In the genomic region with DNA sequence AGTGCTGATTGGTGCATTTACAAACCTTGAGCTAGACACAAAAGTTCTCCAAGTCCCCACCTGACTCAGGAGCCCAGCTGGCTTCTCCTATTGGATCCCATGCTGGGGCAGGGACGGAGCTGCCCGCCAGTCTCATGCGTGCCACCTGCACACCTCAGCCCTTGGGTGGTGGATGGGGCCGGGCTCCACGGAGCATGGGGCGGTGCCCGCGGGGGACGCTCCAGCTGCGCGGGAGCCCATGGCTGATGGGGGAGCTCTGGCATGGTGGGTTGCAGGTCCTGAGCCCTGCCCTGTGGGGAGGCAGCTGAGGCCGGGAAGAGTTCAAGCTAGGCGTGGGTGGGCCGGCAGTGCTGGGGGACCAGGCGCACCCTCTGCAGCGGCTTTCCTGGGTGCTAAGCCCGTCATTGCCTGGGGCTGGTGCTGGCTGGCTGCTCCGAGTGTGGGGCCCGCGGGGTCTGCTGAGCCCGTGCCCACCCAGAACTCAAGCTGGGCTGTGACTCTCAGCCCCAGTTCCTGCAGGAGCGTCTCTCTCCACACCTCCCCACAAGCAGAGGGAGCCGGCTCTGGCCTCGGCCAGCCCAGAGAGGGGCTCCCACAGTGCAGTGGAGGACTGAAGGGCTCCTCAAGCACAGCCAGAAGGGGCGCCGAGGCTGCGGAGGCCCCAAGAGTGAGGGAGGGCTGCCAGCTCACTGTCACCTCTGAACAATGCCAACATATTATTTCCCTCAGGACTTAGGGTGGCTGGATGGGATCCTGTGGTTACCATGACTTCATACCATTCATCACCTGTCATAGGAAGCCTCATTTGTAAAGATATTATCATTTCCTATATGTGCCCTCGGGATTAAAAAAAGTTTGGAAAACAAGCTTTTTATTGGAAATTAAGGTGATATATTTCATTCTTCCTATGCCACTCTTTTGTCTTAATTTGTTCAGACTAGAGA, we compare ENCODE assay signal across 16 cellular contexts.
DNase-seq lines count a peak whose midpoint lies in the region; ATAC-seq and TF ChIP-seq lines count a peak whose summit lies in the region.
"Had no signal": no experiment of that assay in that cellular context is flagged by ENCODE, and none has a peak within 500 bp of the region (broad histone marks: within the 10 kb centered on the region; RNA-seq: fewer than 3 reads in every experiment).

No MANE protein-coding gene starts in this region.

- H3K36me3 Mint-ChIP-seq in chondrocyte (ENCODE audit: low read depth), result no peaks in the 10 kb centered on the region
- H3K36me3 Mint-ChIP-seq: CD4-positive, CD25-positive, alpha-beta regulatory T cell; CD8-positive, alpha-beta memory T cell had no signal

- no peaks in the 10 kb centered on the region for H3K27me3 ChIP-seq in upper lobe of right lung
- no peaks in the 10 kb centered on the region for H3K27me3 ChIP-seq in PC-9 (ENCODE audit: insufficient read depth, low read depth)
- H3K27me3 ChIP-seq: BE2C had no signal

- no peaks in the 10 kb centered on the region for H3K4me1 Mint-ChIP-seq in stimulated activated naive CD8-positive, alpha-beta T cell treated with anti-CD3 and anti-CD28 coated beads, Interleukin-15, amount 100 ng/mL, for 72 hours
- H3K4me1 Mint-ChIP-seq in chondrocyte (ENCODE audit: low read depth), result no peaks in the 10 kb centered on the region
- H3K4me1 Mint-ChIP-seq: CD4-positive, CD25-positive, alpha-beta regulatory T cell; CD8-positive, alpha-beta memory T cell had no signal

- H3K9me3 ChIP-seq in upper lobe of right lung (no peaks in the 10 kb centered on the region), PC-9 (ENCODE audit: insufficient read depth, low read depth) (no peaks in the 10 kb centered on the region)

- POLR2A ChIA-PET in PC-9 (lab: Charles Lee; ENCODE audit: unreplicated experiment), result no interaction called here

- H3K9me3 Mint-ChIP-seq in stimulated activated naive CD8-positive, alpha-beta T cell treated with anti-CD3 and anti-CD28 coated beads, Interleukin-15, amount 100 ng/mL, for 72 hours, result no peaks in the 10 kb centered on the region
- H3K9me3 Mint-ChIP-seq in chondrocyte (ENCODE audit: low read depth), result peaks cover 4% of the 10 kb centered on the region

- CTCF ChIA-PET in PC-9 (lab: Charles Lee), result no interaction called here

- no peaks in the 10 kb centered on the region for H3K9me2 ChIP-seq in PC-9 (ENCODE audit: insufficient read depth)

- no peak overlapping the region for H3K4me2 ChIP-seq in PC-9

- intact Hi-C loops in upper lobe of right lung (cut with DNase I) (no loop called here), PC-9 (cut with micrococcal nuclease; ENCODE audit: unreplicated experiment) (no loop called here)

- H3K27ac ChIP-seq in upper lobe of right lung (no peak overlapping the region), PC-9 (no peak overlapping the region)

- no peak overlapping the region for H3K27ac Mint-ChIP-seq in stimulated activated naive CD8-positive, alpha-beta T cell treated with anti-CD3 and anti-CD28 coated beads, Interleukin-15, amount 100 ng/mL, for 72 hours
- no peak overlapping the region for H3K27ac Mint-ChIP-seq in chondrocyte (ENCODE audit: unreplicated experiment)
- H3K27ac Mint-ChIP-seq: CD4-positive, CD25-positive, alpha-beta regulatory T cell; CD8-positive, alpha-beta memory T cell; H9 had no signal

- no peak for DNase-seq in stimulated activated naive CD8-positive, alpha-beta T cell treated with anti-CD3 and anti-CD28 coated beads, Interleukin-15, amount 100 ng/mL, for 72 hours
- no peak for DNase-seq in stimulated activated naive CD8-positive, alpha-beta T cell treated with anti-CD3 and anti-CD28 coated beads, Interleukin-15, Interleukin-2, amounts not matched to agents 100 U/mL and 50 U/mL, for 24 hours
- peak; percentile 83 for DNase-seq in M059J (ENCODE audit: low read depth)
- peak; percentile 79 for DNase-seq in chondrocyte (ENCODE audit: low spot score)
- DNase-seq in upper lobe of right lung, result no peak
- no peak for DNase-seq in HK-2 (ENCODE audit: unreplicated experiment)
- no peak for DNase-seq in PC-9
- DNase-seq: ACHN; BE2C; C1 segment of cervical spinal cord; CD4-positive, CD25-positive, alpha-beta regulatory T cell; CD8-positive, alpha-beta memory T cell; COR-L47; GF-D8; H9 had no signal

- BruUV-seq in PC-9 (replicated peaks; lab: Mats Ljungman, UMichigan), result no TSS peak

- no peaks in the 10 kb centered on the region for H3K36me3 ChIP-seq in upper lobe of right lung
- no peaks in the 10 kb centered on the region for H3K36me3 ChIP-seq in PC-9 (ENCODE audit: low read depth)
- H3K36me3 ChIP-seq: BE2C had no signal

- no peaks in the 10 kb centered on the region for H3K4me1 ChIP-seq in upper lobe of right lung
- no peaks in the 10 kb centered on the region for H3K4me1 ChIP-seq in PC-9 (replicated peaks; ENCODE audit: insufficient read depth)
- H3K4me1 ChIP-seq: BE2C had no signal

- no peak for TF ChIP-seq CTCF in chondrocyte (IDR thresholded peaks at IDR 0.05)
- no peak for TF ChIP-seq CTCF in upper lobe of right lung (IDR thresholded peaks at IDR 0.05)
- no peak for TF ChIP-seq CTCF in PC-9 (conservative IDR thresholded peaks at IDR 0.05)

- H2AFZ ChIP-seq in PC-9, result no peak overlapping the region

- ATAC-seq in stimulated activated naive CD8-positive, alpha-beta T cell treated with anti-CD3 and anti-CD28 coated beads, Interleukin-15, amount 100 ng/mL, for 72 hours, result peak; percentile 54
- no peak for ATAC-seq in stimulated activated naive CD8-positive, alpha-beta T cell treated with anti-CD3 and anti-CD28 coated beads, Interleukin-15, Interleukin-2, amounts not matched to agents 100 U/mL and 50 U/mL, for 24 hours
- ATAC-seq in upper lobe of right lung (peak; percentile 21), GM18519 (IDR thresholded peaks at IDR 0.05; ENCODE audit: low FRiP score, unreplicated experiment) (no peak)

- H3K4me3 ChIP-seq in upper lobe of right lung, result no peak overlapping the region
- no peak overlapping the region for H3K4me3 ChIP-seq in PC-9

- H3K4me3 Mint-ChIP-seq in stimulated activated naive CD8-positive, alpha-beta T cell treated with anti-CD3 and anti-CD28 coated beads, Interleukin-15, amount 100 ng/mL, for 72 hours, result no peak overlapping the region
- H3K4me3 Mint-ChIP-seq in chondrocyte (ENCODE audit: unreplicated experiment), result no peak overlapping the region
- H3K4me3 Mint-ChIP-seq: CD4-positive, CD25-positive, alpha-beta regulatory T cell; CD8-positive, alpha-beta memory T cell; H9 had no signal

- H4K20me1 ChIP-seq in PC-9 (ENCODE audit: insufficient read depth), result no peaks in the 10 kb centered on the region

- H3K79me2 ChIP-seq in PC-9 (ENCODE audit: low read depth), result no peaks in the 10 kb centered on the region

- H3F3A ChIP-seq in PC-9 (ENCODE audit: insufficient read depth, low read depth), result no peaks in the 10 kb centered on the region

- no peaks in the 10 kb centered on the region for H3K27me3 Mint-ChIP-seq in stimulated activated naive CD8-positive, alpha-beta T cell treated with anti-CD3 and anti-CD28 coated beads, Interleukin-15, amount 100 ng/mL, for 72 hours
- H3K27me3 Mint-ChIP-seq in chondrocyte (ENCODE audit: low read depth), result no peaks in the 10 kb centered on the region
- H3K27me3 Mint-ChIP-seq: CD4-positive, CD25-positive, alpha-beta regulatory T cell had no signal

Comparison
In these comparisons a context has a peak if more than half of its experiments do, and no peak if none do; other contexts are left out.
1. ATAC-seq: peak in stimulated activated naive CD8-positive, alpha-beta T cell treated with anti-CD3 and anti-CD28 coated beads, Interleukin-15, amount 100 ng/mL, for 72 hours (single experiment) and upper lobe of right lung (single experiment); none in stimulated activated naive CD8-positive, alpha-beta T cell treated with anti-CD3 and anti-CD28 coated beads, Interleukin-15, Interleukin-2, amounts not matched to agents 100 U/mL and 50 U/mL, for 24 hours (single experiment) and GM18519 (single experiment).
2. DNase-seq: peak in M059J (single experiment) and chondrocyte (single experiment); none in stimulated activated naive CD8-positive, alpha-beta T cell treated with anti-CD3 and anti-CD28 coated beads, Interleukin-15, amount 100 ng/mL, for 72 hours (0 of 2), stimulated activated naive CD8-positive, alpha-beta T cell treated with anti-CD3 and anti-CD28 coated beads, Interleukin-15, Interleukin-2, amounts not matched to agents 100 U/mL and 50 U/mL, for 24 hours (single experiment), upper lobe of right lung (single experiment), HK-2 (single experiment) and PC-9 (0 of 2).